ENCODE assay signal across 8 cellular contexts in the genomic region with DNA sequence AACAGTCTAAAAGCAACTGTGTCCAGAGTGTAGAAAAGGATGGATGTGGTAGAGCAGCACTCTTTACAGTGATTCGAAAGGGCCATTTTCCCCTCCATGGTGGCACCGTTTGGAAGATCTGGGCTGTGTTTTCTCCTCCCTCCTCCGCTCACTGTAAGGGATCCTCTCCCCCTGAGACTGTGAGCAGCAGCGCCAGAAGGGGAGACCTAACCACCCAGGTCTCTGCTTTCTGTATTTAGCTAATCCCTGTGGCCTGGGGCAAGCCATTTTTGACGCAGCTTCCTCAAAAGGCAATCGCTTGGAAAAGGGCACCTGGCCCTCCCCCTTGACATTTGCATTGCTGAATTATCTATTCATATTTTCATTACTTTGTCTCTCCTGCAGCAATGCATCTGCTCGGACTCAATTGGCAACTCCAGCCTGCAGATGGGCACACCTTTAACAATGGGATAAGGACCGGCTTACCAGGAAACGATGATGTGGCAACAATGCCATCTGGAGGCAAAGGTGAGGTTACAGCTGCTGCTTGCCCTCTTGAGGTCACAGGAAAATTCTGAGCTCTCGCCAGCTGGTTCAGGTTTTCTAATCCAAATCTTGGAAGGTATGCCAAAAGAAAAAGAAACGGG.
DNase-seq lines count a peak whose midpoint lies in the region; ATAC-seq and TF ChIP-seq lines count a peak whose summit lies in the region.

No MANE protein-coding gene starts in this region.

- no peaks in the 10 kb centered on the region for H3K9me3 ChIP-seq in lower lobe of right lung

- H3K27ac Mint-ChIP-seq in activated T-cell treated with anti-CD3 and anti-CD28 coated beads, Interleukin-2, amount 50 U/mL, for 72 hours: no peak overlapping the region
- no peak overlapping the region for H3K27ac Mint-ChIP-seq in effector memory CD8-positive, alpha-beta T cell

- intact Hi-C loops in lower lobe of right lung (cut with DNase I): no loop called here

- no peaks in the 10 kb centered on the region for H3K27me3 Mint-ChIP-seq in activated T-cell treated with anti-CD3 and anti-CD28 coated beads, Interleukin-2, amount 50 U/mL, for 72 hours (ENCODE audit: low read depth)
- H3K27me3 Mint-ChIP-seq in activated T-cell treated with anti-CD3 and anti-CD28 coated beads, Interleukin-2, amount 50 U/mL, for 4 hours (ENCODE audit: low read depth): no peaks in the 10 kb centered on the region
- no peaks in the 10 kb centered on the region for H3K27me3 Mint-ChIP-seq in effector memory CD8-positive, alpha-beta T cell

- TF ChIP-seq CTCF in cardiac fibroblast (IDR thresholded peaks at IDR 0.05; ENCODE audit: low read depth, low read length): peak; percentile 29
- peak; percentile 38 for TF ChIP-seq CTCF in lower lobe of right lung (IDR thresholded peaks at IDR 0.05)

- no peaks in the 10 kb centered on the region for H3K9me3 Mint-ChIP-seq in activated T-cell treated with anti-CD3 and anti-CD28 coated beads, Interleukin-2, amount 50 U/mL, for 72 hours
- no peaks in the 10 kb centered on the region for H3K9me3 Mint-ChIP-seq in activated T-cell treated with anti-CD3 and anti-CD28 coated beads, Interleukin-2, amount 50 U/mL, for 4 hours
- peaks cover 0 to 3% of the 10 kb centered on the region in 2 donors for H3K9me3 Mint-ChIP-seq in effector memory CD8-positive, alpha-beta T cell

- no peaks in the 10 kb centered on the region for H3K27me3 ChIP-seq in lower lobe of right lung (ENCODE audit: low read depth)

- H3K4me3 ChIP-seq in cardiac fibroblast (replicated peaks in 1 of 2; ENCODE audit: low read depth in 2 of 2, low read length in 2 of 2): no peak overlapping the region
- H3K4me3 ChIP-seq in lower lobe of right lung: no peak overlapping the region

- DNase-seq in activated T-cell treated with anti-CD3 and anti-CD28 coated beads, Interleukin-2, amount 50 U/mL, for 72 hours: peak; percentile 6 to 19
- no peak for DNase-seq in activated T-cell treated with anti-CD3 and anti-CD28 coated beads, Interleukin-2, amount 50 U/mL, for 4 hours
- DNase-seq in NCI-H345 treated with DMSO at 0.1 percent for 48 hours (lab: John Stamatoyannopoulos, UW; ENCODE audit: unreplicated experiment): peak; percentile 13
- DNase-seq in cardiac fibroblast (ENCODE audit: low read depth in 2 of 2): peak; percentile 53 to 54
- DNase-seq in lower lobe of right lung: no peak
- DNase-seq in effector memory CD8-positive, alpha-beta T cell: no peak
- DNase-seq in NCI-H187 (lab: John Stamatoyannopoulos, UW): no peak

- no peaks in the 10 kb centered on the region for H3K36me3 Mint-ChIP-seq in activated T-cell treated with anti-CD3 and anti-CD28 coated beads, Interleukin-2, amount 50 U/mL, for 72 hours (ENCODE audit: insufficient read depth in 2 of 2)
- no peaks in the 10 kb centered on the region for H3K36me3 Mint-ChIP-seq in activated T-cell treated with anti-CD3 and anti-CD28 coated beads, Interleukin-2, amount 50 U/mL, for 4 hours (ENCODE audit: insufficient read depth)
- no peaks in the 10 kb centered on the region for H3K36me3 Mint-ChIP-seq in effector memory CD8-positive, alpha-beta T cell (ENCODE audit: insufficient read depth)

- no peak overlapping the region for H3K27ac ChIP-seq in lower lobe of right lung

- H3K4me1 Mint-ChIP-seq in activated T-cell treated with anti-CD3 and anti-CD28 coated beads, Interleukin-2, amount 50 U/mL, for 72 hours (ENCODE audit: low read depth): no peaks in the 10 kb centered on the region
- no peaks in the 10 kb centered on the region for H3K4me1 Mint-ChIP-seq in activated T-cell treated with anti-CD3 and anti-CD28 coated beads, Interleukin-2, amount 50 U/mL, for 4 hours (ENCODE audit: low read depth)
- H3K4me1 Mint-ChIP-seq in effector memory CD8-positive, alpha-beta T cell (ENCODE audit: low read depth in 2 of 2): no peaks in the 10 kb centered on the region

- no peak for ATAC-seq in activated T-cell treated with anti-CD3 and anti-CD28 coated beads, Interleukin-2, amount 50 U/mL, for 72 hours (replicated peaks in 1 of 2)
- ATAC-seq in activated T-cell treated with anti-CD3 and anti-CD28 coated beads, Interleukin-2, amount 50 U/mL, for 4 hours: no peak
- ATAC-seq in HG02852 (IDR thresholded peaks at IDR 0.05; ENCODE audit: unreplicated experiment): peak; percentile 75
- peak; percentile 49 to 60 for ATAC-seq in lower lobe of right lung
- no peak for ATAC-seq in effector memory CD8-positive, alpha-beta T cell (replicated peaks)

- H3K36me3 ChIP-seq in lower lobe of right lung: no peaks in the 10 kb centered on the region

- no peak overlapping the region for H3K4me3 Mint-ChIP-seq in activated T-cell treated with anti-CD3 and anti-CD28 coated beads, Interleukin-2, amount 50 U/mL, for 72 hours
- no peak overlapping the region for H3K4me3 Mint-ChIP-seq in activated T-cell treated with anti-CD3 and anti-CD28 coated beads, Interleukin-2, amount 50 U/mL, for 4 hours
- no peak overlapping the region for H3K4me3 Mint-ChIP-seq in effector memory CD8-positive, alpha-beta T cell

- H3K4me1 ChIP-seq in lower lobe of right lung: no peaks in the 10 kb centered on the region

Comparison
In these comparisons a context has a peak if more than half of its experiments do, and no peak if none do; other contexts are left out.
1. DNase-seq: peak in activated T-cell treated with anti-CD3 and anti-CD28 coated beads, Interleukin-2, amount 50 U/mL, for 72 hours (2 of 2), NCI-H345 treated with DMSO at 0.1 percent for 48 hours (single experiment) and cardiac fibroblast (2 of 2); none in activated T-cell treated with anti-CD3 and anti-CD28 coated beads, Interleukin-2, amount 50 U/mL, for 4 hours (single experiment), lower lobe of right lung (single experiment), effector memory CD8-positive, alpha-beta T cell (0 of 3) and NCI-H187 (0 of 2).
2. ATAC-seq: peak in HG02852 (single experiment) and lower lobe of right lung (2 of 2); none in activated T-cell treated with anti-CD3 and anti-CD28 coated beads, Interleukin-2, amount 50 U/mL, for 72 hours (0 of 2), activated T-cell treated with anti-CD3 and anti-CD28 coated beads, Interleukin-2, amount 50 U/mL, for 4 hours (0 of 2) and effector memory CD8-positive, alpha-beta T cell (single experiment).